In the genomic region with DNA sequence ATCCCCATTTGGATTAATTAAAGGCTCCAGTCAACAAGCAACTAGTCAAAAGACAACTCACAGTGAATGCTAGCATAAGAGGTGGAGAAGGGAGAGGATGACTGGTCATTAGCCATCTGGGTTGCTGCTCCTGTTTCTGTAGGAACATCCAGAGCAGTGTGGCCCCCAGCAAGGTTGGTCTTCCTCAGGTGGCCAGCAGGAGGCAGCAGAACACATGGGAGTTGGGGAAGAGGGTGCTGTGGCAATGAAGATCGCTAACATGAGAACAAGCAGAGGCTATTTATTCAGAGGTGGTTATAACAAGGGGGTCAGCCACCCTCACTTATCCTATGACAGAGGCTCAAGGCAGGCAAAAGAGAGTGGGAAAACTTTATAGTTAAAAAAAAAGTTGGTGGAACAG, we compare ENCODE assay signal across 10 cellular contexts. TPM values are rescaled to one million over a fixed set of nuclear protein-coding genes. Genes with fewer than 3 reads are reported as not detected.
DNase-seq lines count a peak whose midpoint lies in the region; ATAC-seq and TF ChIP-seq lines count a peak whose summit lies in the region.
"Had no signal": no experiment of that assay in that cellular context is flagged by ENCODE, and none has a peak within 500 bp of the region (broad histone marks: within the 10 kb centered on the region; RNA-seq: fewer than 3 reads in every experiment).

No MANE protein-coding gene starts in this region.

- no peaks in the 10 kb centered on the region for H3K36me3 Mint-ChIP-seq in activated T-helper 2 cell treated with anti-CD3 and anti-CD28 coated beads, Interferon-gamma antibody, Interleukin-2, Interleukin-4, amounts not matched to agents 10 μg/mL and 5 μg/mL and 100 μg/mL, durations not matched to agents 14 hours and 24 hours and 36 hours (ENCODE audit: low read depth)
- H3K36me3 Mint-ChIP-seq: brain had no signal

- no peak overlapping the region for H3K9ac ChIP-seq in liver (ENCODE audit: low read depth in 1 of 2, low read length in 2 of 2)

- no peaks in the 10 kb centered on the region for H3K4me1 Mint-ChIP-seq in activated T-helper 2 cell treated with anti-CD3 and anti-CD28 coated beads, Interferon-gamma antibody, Interleukin-2, Interleukin-4, amounts not matched to agents 10 μg/mL and 5 μg/mL and 100 μg/mL, durations not matched to agents 14 hours and 24 hours and 36 hours (ENCODE audit: low read depth)
- H3K4me1 Mint-ChIP-seq: brain had no signal

- intact Hi-C loops in activated T-helper 2 cell treated with anti-CD3 and anti-CD28 coated beads, Interferon-gamma antibody, Interleukin-2, Interleukin-4, amounts not matched to agents 10 μg/mL and 5 μg/mL and 100 μg/mL, durations not matched to agents 14 hours and 24 hours and 36 hours (cut with micrococcal nuclease): loop anchor here (1.0 to 5.0 kb wide), 2 partner anchors 153 to 179 kb away; no protein-coding TSS in a partner anchor

- TF ChIP-seq RAD21 in liver (IDR thresholded peaks at IDR 0.05): peak; percentile 28 to 60

- peak; percentile 3 to 38 for DNase-seq in NCI-H446 (lab: John Stamatoyannopoulos, UW)
- no peak for DNase-seq in NCI-H446 treated with DMSO at 0.1 percent for 48 hours (lab: John Stamatoyannopoulos, UW)
- peak; percentile 28 for DNase-seq in NCI-H146 treated with DMSO at 0.1 percent for 48 hours (lab: John Stamatoyannopoulos, UW; ENCODE audit: unreplicated experiment)
- DNase-seq in activated T-helper 2 cell treated with anti-CD3 and anti-CD28 coated beads, Interferon-gamma antibody, Interleukin-2, Interleukin-4, amounts not matched to agents 10 μg/mL and 5 μg/mL and 100 μg/mL, durations not matched to agents 14 hours and 24 hours and 36 hours (ENCODE audit: low spot score): peak; percentile 40
- DNase-seq in NCI-H774 (lab: John Stamatoyannopoulos, UW): no peak

- no peak for ATAC-seq in GM18520 (IDR thresholded peaks at IDR 0.05; ENCODE audit: unreplicated experiment)

- no peaks in the 10 kb centered on the region for H3K27me3 ChIP-seq in liver (ENCODE audit: control insufficient read depth in 4 of 4, insufficient read depth in 4 of 4, low read length in 3 of 4)

- no peaks in the 10 kb centered on the region for H3K4me1 ChIP-seq in HEK293 (ENCODE audit: control insufficient read depth, insufficient read depth, low read length)
- no peaks in the 10 kb centered on the region for H3K4me1 ChIP-seq in liver (ENCODE audit: control insufficient read depth in 4 of 4, insufficient read depth in 4 of 4, low read length in 3 of 4)

- no peak overlapping the region for H3K4me3 Mint-ChIP-seq in activated T-helper 2 cell treated with anti-CD3 and anti-CD28 coated beads, Interferon-gamma antibody, Interleukin-2, Interleukin-4, amounts not matched to agents 10 μg/mL and 5 μg/mL and 100 μg/mL, durations not matched to agents 14 hours and 24 hours and 36 hours (ENCODE audit: low read depth)
- H3K4me3 Mint-ChIP-seq: brain had no signal

- WGBS in liver: 18% methylated on average over 1 of the region's 1 CpG

- H3K27ac ChIP-seq in HEK293 (ENCODE audit: extremely low read depth, low read depth, low read length) (no peak overlapping the region), liver (ENCODE audit: low read depth in 1 of 2, low read length in 2 of 2) (no peak overlapping the region)

- H3K4me3 ChIP-seq in HEK293 (ENCODE audit: low read depth, low read length) (no peak overlapping the region), liver (ENCODE audit: low read depth in 1 of 3, low read length in 3 of 3) (no peak overlapping the region)

- H3K36me3 ChIP-seq in HEK293 (ENCODE audit: control insufficient read depth in 2 of 2, insufficient read depth in 1 of 2, low read length in 2 of 2): no peaks in the 10 kb centered on the region
- no peaks in the 10 kb centered on the region for H3K36me3 ChIP-seq in liver (ENCODE audit: control insufficient read depth in 4 of 4, insufficient read depth in 3 of 4, low read depth in 1 of 4, low read length in 3 of 4)

- H3K27me3 Mint-ChIP-seq in activated T-helper 2 cell treated with anti-CD3 and anti-CD28 coated beads, Interferon-gamma antibody, Interleukin-2, Interleukin-4, amounts not matched to agents 10 μg/mL and 5 μg/mL and 100 μg/mL, durations not matched to agents 14 hours and 24 hours and 36 hours (ENCODE audit: low read depth): peaks cover 9% of the 10 kb centered on the region
- H3K27me3 Mint-ChIP-seq: brain had no signal

- H3K27ac Mint-ChIP-seq in activated T-helper 2 cell treated with anti-CD3 and anti-CD28 coated beads, Interferon-gamma antibody, Interleukin-2, Interleukin-4, amounts not matched to agents 10 μg/mL and 5 μg/mL and 100 μg/mL, durations not matched to agents 14 hours and 24 hours and 36 hours: no peak overlapping the region
- H3K27ac Mint-ChIP-seq: brain had no signal

- CTCF ChIA-PET in HEK293 (lab: Yijun Ruan, JAX): interaction anchor here (0.6 to 1.0 kb wide), 5 partner anchors 8 to 1016 kb away, joined by 3 to 4 read pairs (median 4); no protein-coding TSS in a partner anchor

- TF ChIP-seq CTCF in HEK293 (tag by site-specific recombination; IDR thresholded peaks at IDR 0.05) (no peak), liver (IDR thresholded peaks at IDR 0.05; ENCODE audit: low read depth, low read length, missing input control) (peak; percentile 29)

- no peaks in the 10 kb centered on the region for H3K9me3 ChIP-seq in HEK293 (ENCODE audit: control insufficient read depth, insufficient read depth, low read depth, low read length)
- H3K9me3 ChIP-seq in liver (ENCODE audit: control insufficient read depth in 4 of 4, low read length in 3 of 4): peaks cover 0 to 2% (median 0%) of the 10 kb centered on the region in 4 donors

- H3K9me3 Mint-ChIP-seq in activated T-helper 2 cell treated with anti-CD3 and anti-CD28 coated beads, Interferon-gamma antibody, Interleukin-2, Interleukin-4, amounts not matched to agents 10 μg/mL and 5 μg/mL and 100 μg/mL, durations not matched to agents 14 hours and 24 hours and 36 hours: no peaks in the 10 kb centered on the region

- POLR2A ChIA-PET in HEK293 (lab: Yijun Ruan, JAX): no interaction called here

TF ChIP-seq in HEK293, 187 proteins besides CTCF, POLR2A, EP300 and RAD21:
- TF ChIP-seq, protein P1, sequence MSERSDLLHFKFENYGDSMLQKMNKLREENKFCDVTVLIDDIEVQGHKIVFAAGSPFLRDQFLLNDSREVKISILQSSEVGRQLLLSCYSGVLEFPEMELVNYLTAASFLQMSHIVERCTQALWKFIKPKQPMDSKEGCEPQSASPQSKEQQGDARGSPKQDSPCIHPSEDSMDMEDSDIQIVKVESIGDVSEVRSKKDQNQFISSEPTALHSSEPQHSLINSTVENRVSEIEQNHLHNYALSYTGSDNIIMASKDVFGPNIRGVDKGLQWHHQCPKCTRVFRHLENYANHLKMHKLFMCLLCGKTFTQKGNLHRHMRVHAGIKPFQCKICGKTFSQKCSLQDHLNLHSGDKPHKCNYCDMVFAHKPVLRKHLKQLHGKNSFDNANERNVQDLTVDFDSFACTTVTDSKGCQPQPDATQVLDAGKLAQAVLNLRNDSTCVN (tag by site-specific recombination; optimal IDR thresholded peaks at IDR 0.05): no peak
- TF ChIP-seq ZNF830 (tag by site-specific recombination; IDR thresholded peaks at IDR 0.05; ENCODE audit: low read depth): no peak
- peak; percentile 24; the same call in 1 of the 2 replicates for TF ChIP-seq ZNF654 (tag by site-specific recombination; IDR thresholded peaks at IDR 0.05; ENCODE audit: low read depth)
- TF ChIP-seq ZNF514 (tag by site-specific recombination; IDR thresholded peaks at IDR 0.05): no peak
- no peak for TF ChIP-seq ZNF837 (tag by site-specific recombination; IDR thresholded peaks at IDR 0.05)
TF ChIP-seq in HEK293: peak in this region for 1.

TF ChIP-seq in liver, 16 proteins besides CTCF, POLR2A, EP300 and RAD21 (continues in another document):
- TF ChIP-seq JUND (IDR thresholded peaks at IDR 0.05) (no peak), RXRA (IDR thresholded peaks at IDR 0.05) (no peak), GABPA (IDR thresholded peaks at IDR 0.05 in 1 of 2, conservative IDR thresholded peaks at IDR 0.05 in 1 of 2) (no peak), TAF1 (conservative IDR thresholded peaks at IDR 0.05) (no peak), MAX (IDR thresholded peaks at IDR 0.05) (no peak), HNF4A (conservative IDR thresholded peaks at IDR 0.05) (no peak), ATF3 (IDR thresholded peaks at IDR 0.05) (no peak), FOXA1 (IDR thresholded peaks at IDR 0.05) (no peak)
- TF ChIP-seq, protein P2, sequence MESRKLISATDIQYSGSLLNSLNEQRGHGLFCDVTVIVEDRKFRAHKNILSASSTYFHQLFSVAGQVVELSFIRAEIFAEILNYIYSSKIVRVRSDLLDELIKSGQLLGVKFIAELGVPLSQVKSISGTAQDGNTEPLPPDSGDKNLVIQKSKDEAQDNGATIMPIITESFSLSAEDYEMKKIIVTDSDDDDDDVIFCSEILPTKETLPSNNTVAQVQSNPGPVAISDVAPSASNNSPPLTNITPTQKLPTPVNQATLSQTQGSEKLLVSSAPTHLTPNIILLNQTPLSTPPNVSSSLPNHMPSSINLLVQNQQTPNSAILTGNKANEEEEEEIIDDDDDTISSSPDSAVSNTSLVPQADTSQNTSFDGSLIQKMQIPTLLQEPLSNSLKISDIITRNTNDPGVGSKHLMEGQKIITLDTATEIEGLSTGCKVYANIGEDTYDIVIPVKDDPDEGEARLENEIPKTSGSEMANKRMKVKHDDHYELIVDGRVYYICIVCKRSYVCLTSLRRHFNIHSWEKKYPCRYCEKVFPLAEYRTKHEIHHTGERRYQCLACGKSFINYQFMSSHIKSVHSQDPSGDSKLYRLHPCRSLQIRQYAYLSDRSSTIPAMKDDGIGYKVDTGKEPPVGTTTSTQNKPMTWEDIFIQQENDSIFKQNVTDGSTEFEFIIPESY (IDR thresholded peaks at IDR 0.05): no peak

RNA-seq across cellular contexts. Expression of gene IZUMO1R, which starts 21.3 kb away (rescaled TPM):
- total RNA-seq in activated T-helper 2 cell treated with anti-CD3 and anti-CD28 coated beads, Interferon-gamma antibody, Interleukin-2, Interleukin-4, amounts not matched to agents 10 μg/mL and 5 μg/mL and 100 μg/mL, durations not matched to agents 14 hours and 24 hours and 36 hours: not detected in 2 replicates
- total RNA-seq in liver: not detected
- under 1 TPM in 1 of 2 donors, not detected in 1; 0.21 TPM for polyA plus RNA-seq in liver
- total RNA-seq: temporal lobe had no signal

Comparison
In these comparisons a context has a peak if more than half of its experiments do, and no peak if none do; other contexts are left out.
1. DNase-seq: peak in NCI-H446 (2 of 2), NCI-H146 treated with DMSO at 0.1 percent for 48 hours (single experiment) and activated T-helper 2 cell treated with anti-CD3 and anti-CD28 coated beads, Interferon-gamma antibody, Interleukin-2, Interleukin-4, amounts not matched to agents 10 μg/mL and 5 μg/mL and 100 μg/mL, durations not matched to agents 14 hours and 24 hours and 36 hours (single experiment); none in NCI-H446 treated with DMSO at 0.1 percent for 48 hours (single experiment) and NCI-H774 (single experiment).